11 cellular contexts compared by ENCODE assay signal in genomic region chr3:53243165-53243564, GRCh38. TPM values are rescaled to one million over a fixed set of nuclear protein-coding genes. Genes with fewer than 3 reads are reported as not detected.
DNase-seq lines count a peak whose midpoint lies in the region; ATAC-seq, FAIRE-seq and TF ChIP-seq lines count a peak whose summit lies in the region.
"Had no signal": no experiment of that assay in that cellular context is flagged by ENCODE, and none has a peak within 500 bp of the region (broad histone marks: within the 10 kb centered on the region; RNA-seq: fewer than 3 reads in every experiment).

No MANE protein-coding gene starts in this region.

- 52 to 63% methylated on average over 14 of the region's 14 CpGs for WGBS in pancreas, 2 donors

- no peak for FAIRE-seq in pancreas (lab: Jason Lieb, UNC)

- no peaks in the 10 kb centered on the region for H3K27me3 ChIP-seq in pancreas

- no peak for TF ChIP-seq CTCF in RWPE1 (conservative IDR thresholded peaks at IDR 0.05; ENCODE audit: low read depth)
- TF ChIP-seq CTCF in pancreas (IDR thresholded peaks at IDR 0.05): no peak

- POLR2A ChIA-PET in RWPE1 (lab: Yijun Ruan, JAX; ENCODE audit: low non-redundant PET): no interaction called here

- H3K9me3 ChIP-seq in pancreas: no peaks in the 10 kb centered on the region

- peaks cover 0 to 13% (median 4%) of the 10 kb centered on the region in 3 donors for H3K36me3 ChIP-seq in pancreas

- H3K27ac ChIP-seq in RWPE1 (peak overlapping the region; percentile 96), pancreas (peak overlapping the region in 2 of 4 donors; percentile 15 to 59)

- no peak overlapping the region for H3K4me3 ChIP-seq in pancreas
- H3K4me3 ChIP-seq: skin epidermis had no signal

- H3K4me1 ChIP-seq in pancreas: peaks cover 35 to 56% (median 37%) of the 10 kb centered on the region in 3 donors

- peak; percentile 28 to 51 (median 39) for ATAC-seq in pancreas
- no peak for ATAC-seq in GM21360 (IDR thresholded peaks at IDR 0.05; ENCODE audit: unreplicated experiment)

- CTCF ChIA-PET in RWPE1 (lab: Yijun Ruan, JAX): interaction anchor here (0.6 kb wide), 2 partner anchors 27 to 96 kb away, joined by 3 read pairs; no protein-coding TSS in a partner anchor

- intact Hi-C loops in pancreas (cut with DNase I): no loop called here

- peak; percentile 55 for DNase-seq in Daoy (ENCODE audit: low read depth)
- DNase-seq in RWPE1 (ENCODE audit: low spot score): no peak
- peak; percentile 17 for DNase-seq in fibroblast of peridontal ligament (ENCODE audit: extremely low read depth)
- peak in 3 of 6 donors; percentile 27 to 55 (median 53) for DNase-seq in pancreas
- DNase-seq in NCI-H2227 (lab: John Stamatoyannopoulos, UW; ENCODE audit: unreplicated experiment): no peak
- DNase-seq in C1 segment of cervical spinal cord (lab: John Stamatoyannopoulos, UW): no peak
- no peak for DNase-seq in NCI-H2107 treated with DMSO at 0.1 percent for 48 hours (lab: John Stamatoyannopoulos, UW; ENCODE audit: unreplicated experiment)
- DNase-seq: KBM-7, RPMI8226 had no signal

RNA-seq across cellular contexts. Expression of gene TKT, which starts 12.7 kb away (rescaled TPM):
- total RNA-seq in Daoy (2014; rRNA removed; shearing (Covaris generic)): 197 and 212 TPM in 2 replicates
- total RNA-seq in pancreas: 100 to 1,000 TPM; 153 to 306 (median 208) TPM
- 100 to 1,000 TPM; 114 to 122 TPM for polyA plus RNA-seq in pancreas

Comparison
In these comparisons a context has a peak if more than half of its experiments do, and no peak if none do; other contexts are left out.
1. DNase-seq: peak in Daoy (single experiment) and fibroblast of peridontal ligament (single experiment); none in RWPE1 (single experiment), NCI-H2227 (single experiment), C1 segment of cervical spinal cord (0 of 14) and NCI-H2107 treated with DMSO at 0.1 percent for 48 hours (single experiment).